27 cellular contexts compared by ENCODE assay signal in the genomic region with DNA sequence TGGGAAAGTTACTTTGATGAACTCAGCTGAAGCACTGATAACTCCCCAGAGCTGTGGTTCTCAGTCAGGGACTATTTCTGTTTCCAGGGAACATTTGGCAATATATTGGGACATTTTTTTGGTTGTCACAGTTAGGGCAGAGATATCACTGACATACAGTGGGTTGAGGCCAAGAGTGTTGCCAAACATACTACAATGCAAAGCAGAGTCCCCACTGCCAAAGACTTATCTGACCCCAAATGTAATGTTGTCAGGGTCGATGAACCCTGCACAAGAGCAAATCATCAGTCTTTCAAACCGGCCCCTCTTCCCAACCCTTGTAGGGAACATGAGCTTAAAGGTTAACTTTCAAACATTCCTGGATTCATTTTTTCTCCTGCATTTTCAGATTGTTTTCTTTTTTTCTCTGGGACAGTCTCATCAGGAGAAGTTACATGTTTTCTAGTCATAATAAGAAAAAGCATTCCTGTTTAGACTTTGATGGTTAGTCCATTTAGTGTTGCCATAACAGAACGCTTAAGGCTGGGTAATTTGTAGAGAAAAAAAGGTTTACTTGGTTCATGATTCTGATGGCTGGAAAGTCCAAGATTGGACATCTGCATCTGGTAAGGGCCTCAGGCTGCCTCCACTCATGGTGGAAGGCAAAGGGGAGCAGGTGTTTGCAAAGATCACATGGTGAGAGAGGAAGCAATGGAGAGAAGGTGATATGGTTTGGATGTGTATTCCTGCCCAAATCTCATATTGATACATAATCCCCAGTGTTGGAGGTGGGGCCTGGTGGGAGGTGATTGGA. TPM values are rescaled to one million over a fixed set of nuclear protein-coding genes. Genes with fewer than 3 reads are reported as not detected.
DNase-seq lines count a peak whose midpoint lies in the region; ATAC-seq, FAIRE-seq and TF ChIP-seq lines count a peak whose summit lies in the region.
"Had no signal": no experiment of that assay in that cellular context is flagged by ENCODE, and none has a peak within 500 bp of the region (broad histone marks: within the 10 kb centered on the region; RNA-seq: fewer than 3 reads in every experiment).

No MANE protein-coding gene starts in this region.

- peaks cover 43% of the 10 kb centered on the region for H3K36me3 Mint-ChIP-seq in activated T-helper 1 cell treated with anti-CD3 and anti-CD28 coated beads, Interleukin-12 subunit alpha, Interleukin-12 subunit beta, Interleukin-2, Interleukin-4 antibody, amounts not matched to agents 30 ng/mL and 10 ng/mL and 1 ng/mL, durations not matched to agents 14 hours and 24 hours and 36 hours (ENCODE audit: low read depth)
- H3K36me3 Mint-ChIP-seq in glutamatergic neuron (ENCODE audit: unreplicated experiment) = no peaks in the 10 kb centered on the region
- H3K36me3 Mint-ChIP-seq in stimulated activated naive B cell treated with anti-CD40 and anti-IgM and Interleukin-4, amounts not matched to agents 10 μg/mL and 1 μg/mL and 100 μg/mL, for 72 hours = peaks cover 2 to 4% of the 10 kb centered on the region in 2 donors
- H3K36me3 Mint-ChIP-seq: CD14-positive monocyte had no signal

- no TSS peak for BruUV-seq in HepG2 (replicated peaks; lab: Mats Ljungman, UMichigan)

- WGBS in adrenal gland, 4 donors = 57 to 84% (median 62%) methylated on average over 3 of the region's 3 CpGs
- WGBS in HepG2 (ENCODE audit: low lambda C conversion rate) = 23% methylated on average over 3 of the region's 3 CpGs
- WGBS in right lobe of liver (ENCODE audit: insufficient coverage, low coverage, low lambda C conversion rate, missing lambda C conversion rate) = 27% methylated on average over 3 of the region's 3 CpGs

- peaks cover 3% of the 10 kb centered on the region for H3K9me3 Mint-ChIP-seq in activated T-helper 1 cell treated with anti-CD3 and anti-CD28 coated beads, Interleukin-12 subunit alpha, Interleukin-12 subunit beta, Interleukin-2, Interleukin-4 antibody, amounts not matched to agents 30 ng/mL and 10 ng/mL and 1 ng/mL, durations not matched to agents 14 hours and 24 hours and 36 hours
- H3K9me3 Mint-ChIP-seq in glutamatergic neuron (ENCODE audit: unreplicated experiment) = peaks cover 3% of the 10 kb centered on the region
- H3K9me3 Mint-ChIP-seq in stimulated activated naive B cell treated with anti-CD40 and anti-IgM and Interleukin-4, amounts not matched to agents 10 μg/mL and 1 μg/mL and 100 μg/mL, for 72 hours = peaks cover 2 to 3% of the 10 kb centered on the region in 2 donors
- H3K9me3 Mint-ChIP-seq: CD4-positive, CD25-positive, alpha-beta regulatory T cell; CD8-positive, alpha-beta memory T cell had no signal

- CTCF ChIA-PET in HepG2 (lab: Yijun Ruan, JAX; ENCODE audit: low intra/inter-chr PET ratio, low total read pairs) = no interaction called here

- H3K9ac ChIP-seq in HepG2 (ENCODE audit: insufficient read depth, low read depth, low read length) = no peak overlapping the region
- H3K9ac ChIP-seq: BLaER1 had no signal

- peak in 1 of 2 experiments; percentile 63; a peak in 1 of 4 replicates for TF ChIP-seq EP300 in HepG2 (IDR thresholded peaks at IDR 0.05; ENCODE audit: low read depth in 2 of 2, low read length in 2 of 2)
- TF ChIP-seq EP300 in HepG2 (CRISPR knock-in tag; IDR thresholded peaks at IDR 0.05; ENCODE audit: borderline replicate concordance) = no peak

- POLR2A ChIA-PET in HepG2 (lab: Yijun Ruan, JAX) = interaction anchor here (1.0 to 1.7 kb wide), 8 partner anchors 8 to 122 kb away, joined by 3 to 11 read pairs (median 5); partner anchors contain the start of genes SUB1 and ZFR

- no peaks in the 10 kb centered on the region for H4K20me1 ChIP-seq in HepG2 (ENCODE audit: insufficient read depth, low read length)
- H4K20me1 ChIP-seq: BLaER1 had no signal

- H3K4me3 ChIP-seq in adrenal gland (no peak overlapping the region), HepG2 (replicated peaks in 1 of 3; ENCODE audit: insufficient read depth in 1 of 3, low read depth in 2 of 3, low read length in 3 of 3) (no peak overlapping the region), right lobe of liver (no peak overlapping the region)
- H3K4me3 ChIP-seq: BLaER1, GM12878 had no signal

- H3K27me3 ChIP-seq in adrenal gland (no peaks in the 10 kb centered on the region), HepG2 (ENCODE audit: control insufficient read depth in 1 of 2, insufficient read depth in 2 of 2, low read length in 2 of 2) (no peaks in the 10 kb centered on the region), right lobe of liver (no peaks in the 10 kb centered on the region)
- H3K27me3 ChIP-seq: BE2C, BLaER1 had no signal

- no peak overlapping the region for H3K4me3 Mint-ChIP-seq in activated T-helper 1 cell treated with anti-CD3 and anti-CD28 coated beads, Interleukin-12 subunit alpha, Interleukin-12 subunit beta, Interleukin-2, Interleukin-4 antibody, amounts not matched to agents 30 ng/mL and 10 ng/mL and 1 ng/mL, durations not matched to agents 14 hours and 24 hours and 36 hours
- H3K4me3 Mint-ChIP-seq in glutamatergic neuron (ENCODE audit: unreplicated experiment) = no peak overlapping the region
- no peak overlapping the region for H3K4me3 Mint-ChIP-seq in stimulated activated naive B cell treated with anti-CD40 and anti-IgM and Interleukin-4, amounts not matched to agents 10 μg/mL and 1 μg/mL and 100 μg/mL, for 72 hours
- H3K4me3 Mint-ChIP-seq: CD4-positive, alpha-beta memory T cell; CD4-positive, CD25-positive, alpha-beta regulatory T cell; CD8-positive, alpha-beta memory T cell had no signal

- peak overlapping the region; percentile 16; the same call in 1 of the 2 replicates for H3K4me2 ChIP-seq in HepG2 (ENCODE audit: low read depth, low read length)
- H3K4me2 ChIP-seq: BLaER1 had no signal

- H2AFZ ChIP-seq in HepG2 (ENCODE audit: low read length) = no peak overlapping the region

- H3K27ac ChIP-seq in adrenal gland = peak overlapping the region in 1 of 5 donors; percentile 14
- peak overlapping the region; percentile 63 for H3K27ac ChIP-seq in HepG2 (ENCODE audit: extremely low read length, insufficient read depth, low read length)
- H3K27ac ChIP-seq in right lobe of liver = peak overlapping the region in 1 of 3 donors; percentile 56
- H3K27ac ChIP-seq: BLaER1 had no signal

- H3K4me1 ChIP-seq in adrenal gland (replicated peaks in 1 of 2) = no peaks in the 10 kb centered on the region
- peaks cover 43% of the 10 kb centered on the region for H3K4me1 ChIP-seq in HepG2 (ENCODE audit: insufficient read depth, low read length)
- H3K4me1 ChIP-seq in right lobe of liver = peaks cover 0 to 10% (median 0%) of the 10 kb centered on the region in 4 donors
- H3K4me1 ChIP-seq: BE2C had no signal

- no peaks in the 10 kb centered on the region for H3K79me2 ChIP-seq in HepG2 (ENCODE audit: insufficient read depth, low read length)

- no peak overlapping the region for H3K27ac Mint-ChIP-seq in activated T-helper 1 cell treated with anti-CD3 and anti-CD28 coated beads, Interleukin-12 subunit alpha, Interleukin-12 subunit beta, Interleukin-2, Interleukin-4 antibody, amounts not matched to agents 30 ng/mL and 10 ng/mL and 1 ng/mL, durations not matched to agents 14 hours and 24 hours and 36 hours
- no peak overlapping the region for H3K27ac Mint-ChIP-seq in glutamatergic neuron (ENCODE audit: unreplicated experiment)
- H3K27ac Mint-ChIP-seq in stimulated activated naive B cell treated with anti-CD40 and anti-IgM and Interleukin-4, amounts not matched to agents 10 μg/mL and 1 μg/mL and 100 μg/mL, for 72 hours = no peak overlapping the region
- H3K27ac Mint-ChIP-seq: CD14-positive monocyte had no signal

- intact Hi-C loops in adrenal gland (cut with DNase I) (no loop called here), HepG2 (cut with micrococcal nuclease; ENCODE audit: unreplicated experiment) (no loop called here), right lobe of liver (cut with DNase I) (no loop called here)
- intact Hi-C loops in activated T-helper 1 cell treated with anti-CD3 and anti-CD28 coated beads, Interleukin-12 subunit alpha, Interleukin-12 subunit beta, Interleukin-2, Interleukin-4 antibody, amounts not matched to agents 30 ng/mL and 10 ng/mL and 1 ng/mL, durations not matched to agents 14 hours and 24 hours and 36 hours (cut with micrococcal nuclease) = no loop called here

- TF ChIP-seq RAD21 in HepG2 (CRISPR knock-in tag; IDR thresholded peaks at IDR 0.05) = no peak

- no peaks in the 10 kb centered on the region for H3K9me3 ChIP-seq in adrenal gland (replicated peaks in 1 of 3)
- peaks cover 9% of the 10 kb centered on the region; the same call in 1 of the 2 replicates for H3K9me3 ChIP-seq in HepG2 (ENCODE audit: low read length)
- H3K9me3 ChIP-seq in right lobe of liver = no peaks in the 10 kb centered on the region
- H3K9me3 ChIP-seq: BE2C had no signal

- H3K4me1 Mint-ChIP-seq in activated T-helper 1 cell treated with anti-CD3 and anti-CD28 coated beads, Interleukin-12 subunit alpha, Interleukin-12 subunit beta, Interleukin-2, Interleukin-4 antibody, amounts not matched to agents 30 ng/mL and 10 ng/mL and 1 ng/mL, durations not matched to agents 14 hours and 24 hours and 36 hours (ENCODE audit: low read depth) = peaks cover 20% of the 10 kb centered on the region
- no peaks in the 10 kb centered on the region for H3K4me1 Mint-ChIP-seq in glutamatergic neuron (ENCODE audit: low read depth, unreplicated experiment)
- H3K4me1 Mint-ChIP-seq in stimulated activated naive B cell treated with anti-CD40 and anti-IgM and Interleukin-4, amounts not matched to agents 10 μg/mL and 1 μg/mL and 100 μg/mL, for 72 hours = peaks cover 6% of the 10 kb centered on the region in 2 donors

- H3K36me3 ChIP-seq in adrenal gland (replicated peaks in 1 of 2) (no peaks in the 10 kb centered on the region), HepG2 (replicated peaks in 1 of 2; ENCODE audit: control insufficient read depth in 1 of 2, insufficient read depth in 2 of 2, low read length in 2 of 2) (no peaks in the 10 kb centered on the region; a peak in 2 of 5 replicates), right lobe of liver (no peaks in the 10 kb centered on the region)
- H3K36me3 ChIP-seq: BE2C, BLaER1 had no signal

- DNase-seq in GM12892 (ENCODE audit: insufficient read length) (no peak), adrenal gland (peak in 6 of 7 donors; percentile 14 to 67 (median 26)), HepG2 (ENCODE audit: low spot score) (peak; percentile 73), right lobe of liver (peak in 1 of 3 donors; percentile 55), glutamatergic neuron (no peak)
- DNase-seq in activated T-helper 1 cell treated with anti-CD3 and anti-CD28 coated beads, Interleukin-12 subunit alpha, Interleukin-12 subunit beta, Interleukin-2, Interleukin-4 antibody, amounts not matched to agents 30 ng/mL and 10 ng/mL and 1 ng/mL, durations not matched to agents 14 hours and 24 hours and 36 hours (ENCODE audit: low spot score) = no peak
- no peak for DNase-seq in stimulated activated naive B cell treated with anti-CD40 and anti-IgM and Interleukin-4, amounts not matched to agents 10 μg/mL and 1 μg/mL and 100 μg/mL, for 72 hours
- DNase-seq: 8988T; ACHN; BE2C; C1 segment of cervical spinal cord; CD4-positive, alpha-beta memory T cell; CD4-positive, CD25-positive, alpha-beta regulatory T cell; CD8-positive, alpha-beta memory T cell; COR-L47; DMS 273 treated with DMSO at 0.1 percent for 48 hours; DMS153; DMS53; DMS79; DND-41; EL; GDM1 had no signal

- no peaks in the 10 kb centered on the region for H3K27me3 Mint-ChIP-seq in activated T-helper 1 cell treated with anti-CD3 and anti-CD28 coated beads, Interleukin-12 subunit alpha, Interleukin-12 subunit beta, Interleukin-2, Interleukin-4 antibody, amounts not matched to agents 30 ng/mL and 10 ng/mL and 1 ng/mL, durations not matched to agents 14 hours and 24 hours and 36 hours (ENCODE audit: insufficient read depth)
- H3K27me3 Mint-ChIP-seq in glutamatergic neuron (ENCODE audit: unreplicated experiment) = peaks cover 2% of the 10 kb centered on the region
- no peaks in the 10 kb centered on the region for H3K27me3 Mint-ChIP-seq in stimulated activated naive B cell treated with anti-CD40 and anti-IgM and Interleukin-4, amounts not matched to agents 10 μg/mL and 1 μg/mL and 100 μg/mL, for 72 hours
- H3K27me3 Mint-ChIP-seq: CD4-positive, alpha-beta memory T cell; CD4-positive, CD25-positive, alpha-beta regulatory T cell; CD8-positive, alpha-beta memory T cell had no signal

- ATAC-seq in HepG2 (peak; percentile 88), right lobe of liver (peak; percentile 87 to 99 (median 96))
- no peak for ATAC-seq in stimulated activated naive B cell treated with anti-CD40 and anti-IgM and Interleukin-4, amounts not matched to agents 10 μg/mL and 1 μg/mL and 100 μg/mL, for 72 hours (replicated peaks)
- ATAC-seq: GM12878 had no signal

- no peak for TF ChIP-seq POLR2A in GM12892 (IDR thresholded peaks at IDR 0.05; ENCODE audit: low read depth, low read length)
- no peak for TF ChIP-seq POLR2A in adrenal gland (IDR thresholded peaks at IDR 0.05)
- no peak for TF ChIP-seq POLR2A in HepG2 (IDR thresholded peaks at IDR 0.05; ENCODE audit: insufficient read depth in 1 of 2, low read depth in 2 of 2, low read length in 2 of 2)
- TF ChIP-seq POLR2A in right lobe of liver (IDR thresholded peaks at IDR 0.05) = no peak

- TF ChIP-seq CTCF in adrenal gland (IDR thresholded peaks at IDR 0.05) (no peak), HepG2 (CRISPR knock-in tag; IDR thresholded peaks at IDR 0.05) (no peak), right lobe of liver (IDR thresholded peaks at IDR 0.05) (no peak), glutamatergic neuron (IDR thresholded peaks at IDR 0.05; ENCODE audit: partially characterized antibody, unreplicated experiment) (no peak)

- in situ Hi-C loops in HepG2 (cut with HindIII; ENCODE audit: extremely low pct_ligation_motif_present, low pct_unique_long_range_greater_than_20kb) = no loop called here

- FAIRE-seq in GM12892 (lab: Jason Lieb, UNC) = peak; percentile 21
- FAIRE-seq in HepG2 (lab: Jason Lieb, UNC) = no peak
- FAIRE-seq: A204.1, GM12878, GM19239 had no signal

RNA-seq across cellular contexts. Expression of gene SUB1, which starts 18.8 kb away (rescaled TPM):
- polyA plus RNA-seq in GM12892 (2012; ENCODE audit: missing spikeins) = 581 TPM
- total RNA-seq in adrenal gland (100 to 1,000 TPM in 6 of 8 donors, 10 to 100 TPM in 2; 48.1 to 229 (median 166) TPM), HepG2 (2016; rRNA removed; fragmentation: Illumina TruSeq; extraction: Trizol) (693 and 1,107 TPM in 2 replicates), right lobe of liver (100 to 1,000 TPM in 3 of 6 experiments, 10 to 100 TPM in 3; 52.5 to 124 (median 94.9) TPM), glutamatergic neuron (ENCODE audit: unreplicated experiment) (172 TPM)
- polyA plus RNA-seq in adrenal gland (100 to 1,000 TPM; 126 to 428 (median 126) TPM), HepG2 (2011; rRNA removed) (113 and 182 TPM in 2 replicates)
- 104 and 117 TPM in 2 replicates for total RNA-seq in HepG2 (2016; cell fraction: cytosol; rRNA removed; fragmentation: Illumina TruSeq; extraction: Trizol; ENCODE audit: low read depth)
- total RNA-seq in HepG2 (2016; cell fraction: insoluble cytoplasmic fraction; rRNA removed; fragmentation: Illumina TruSeq; extraction: Trizol) = 685 and 1,185 TPM in 2 replicates
- total RNA-seq in HepG2 (2016; cell fraction: membrane; rRNA removed; fragmentation: Illumina TruSeq; extraction: Trizol) = 142 and 153 TPM in 2 replicates
- total RNA-seq in HepG2 (2016; cell fraction: nucleus; rRNA removed; fragmentation: Illumina TruSeq; extraction: Trizol) = 256 and 257 TPM in 2 replicates
- polyA plus RNA-seq in HepG2 (2011; cell fraction: cytosol; rRNA removed) = 33.5 and 65.0 TPM in 2 replicates
- 30.4 and 38.9 TPM in 2 replicates for polyA plus RNA-seq in HepG2 (2011; cell fraction: nucleus; rRNA removed)
- polyA plus RNA-seq in HepG2 (2012) = 190 and 260 TPM in 2 replicates
- polyA plus RNA-seq in HepG2 (2016; cell fraction: cytosol; fragmentation: Illumina TruSeq; extraction: Trizol; ENCODE audit: low read depth) = 120 and 131 TPM in 2 replicates
- polyA plus RNA-seq in HepG2 (2016; cell fraction: insoluble cytoplasmic fraction; fragmentation: Illumina TruSeq; extraction: Trizol; ENCODE audit: low read depth) = 1,199 and 1,366 TPM in 2 replicates
- 144 and 151 TPM in 2 replicates for polyA plus RNA-seq in HepG2 (2016; cell fraction: membrane; fragmentation: Illumina TruSeq; extraction: Trizol; ENCODE audit: low read depth)
- 446 and 467 TPM in 2 replicates for polyA plus RNA-seq in HepG2 (2016; cell fraction: nucleus; fragmentation: Illumina TruSeq; extraction: Trizol; ENCODE audit: insufficient read depth, low read depth)
- polyA minus RNA-seq in HepG2 (2011; rRNA and poly(A)+ RNA removed; ENCODE audit: low replicate concordance) = 24.7 and 28.7 TPM in 2 replicates
- polyA minus RNA-seq in HepG2 (2011; cell fraction: cytosol; rRNA and poly(A)+ RNA removed) = 45.4 and 50.6 TPM in 2 replicates
- polyA minus RNA-seq in HepG2 (2011; cell fraction: nucleus; rRNA and poly(A)+ RNA removed) = 145 and 207 TPM in 2 replicates
- total RNA-seq in activated T-helper 1 cell treated with anti-CD3 and anti-CD28 coated beads, Interleukin-12 subunit alpha, Interleukin-12 subunit beta, Interleukin-2, Interleukin-4 antibody, amounts not matched to agents 30 ng/mL and 10 ng/mL and 1 ng/mL, durations not matched to agents 14 hours and 24 hours and 36 hours = 408 and 428 TPM in 2 replicates

Comparison
In these comparisons a context has a peak if more than half of its experiments do, and no peak if none do; other contexts are left out.
1. DNase-seq: peak in adrenal gland (6 of 7) and HepG2 (single experiment); none in GM12892 (single experiment), activated T-helper 1 cell treated with anti-CD3 and anti-CD28 coated beads, Interleukin-12 subunit alpha, Interleukin-12 subunit beta, Interleukin-2, Interleukin-4 antibody, amounts not matched to agents 30 ng/mL and 10 ng/mL and 1 ng/mL, durations not matched to agents 14 hours and 24 hours and 36 hours (single experiment), glutamatergic neuron (single experiment) and stimulated activated naive B cell treated with anti-CD40 and anti-IgM and Interleukin-4, amounts not matched to agents 10 μg/mL and 1 μg/mL and 100 μg/mL, for 72 hours (single experiment).
2. ATAC-seq: peak in HepG2 (single experiment) and right lobe of liver (4 of 4); none in stimulated activated naive B cell treated with anti-CD40 and anti-IgM and Interleukin-4, amounts not matched to agents 10 μg/mL and 1 μg/mL and 100 μg/mL, for 72 hours (0 of 2).